24 cellular contexts compared by ENCODE assay signal in genomic region chr22:46238541-46238940, GRCh38. TPM values are rescaled to one million over a fixed set of nuclear protein-coding genes. Genes with fewer than 3 reads are reported as not detected.
A peak's percentile ranks its signal among the peaks of the same experiment; 100 is the strongest.
DNase-seq lines count a peak whose midpoint lies in the region; ATAC-seq lines count a peak whose summit lies in the region.
"Had no signal": no experiment of that assay in that cellular context is flagged by ENCODE, and none has a peak within 500 bp of the region (broad histone marks: within the 10 kb centered on the region; RNA-seq: fewer than 3 reads in every experiment).

No MANE protein-coding gene starts in this region.

- intact Hi-C loops in left ventricle myocardium superior (cut with micrococcal nuclease): no loop called here

- ATAC-seq in left ventricle myocardium superior (peak; percentile 41), HG02642 (IDR thresholded peaks at IDR 0.05; ENCODE audit: poor library complexity, unreplicated experiment) (no peak)
- ATAC-seq: activated CD4-positive, alpha-beta T cell treated with anti-CD3 and anti-CD28 coated beads for 36 hours; GM12878 had no signal

- H3K36me3 Mint-ChIP-seq in activated CD4-positive, alpha-beta memory T cell treated with anti-CD3 and anti-CD28 coated beads, Interleukin-2, amount 10 ng/mL, durations not matched to agents 7 days and 5 days (ENCODE audit: low read depth): peaks cover 18% of the 10 kb centered on the region
- peaks cover 12 to 25% (median 18%) of the 10 kb centered on the region in 3 donors for H3K36me3 Mint-ChIP-seq in immature natural killer cell
- H3K36me3 Mint-ChIP-seq: natural killer cell treated with Interleukin-12 subunit alpha and Interleukin-12 subunit beta and Interleukin-15 and Interleukin-18, amount 100 ng/mL, for 72 hours had no signal

- DNase-seq in anterior cingulate cortex (lab: John Stamatoyannopoulos, UW) (peak in 32 of 58 donors; percentile 12 to 78 (median 35)), left ventricle myocardium superior (peak; percentile 49), putamen (ENCODE audit: low spot score) (peak; percentile 40), immature natural killer cell (no peak)
- no peak for DNase-seq in activated CD4-positive, alpha-beta memory T cell treated with anti-CD3 and anti-CD28 coated beads, Interleukin-2, amount 10 ng/mL, durations not matched to agents 7 days and 5 days
- DNase-seq in activated CD8-positive, alpha-beta memory T cell treated with anti-CD3 and anti-CD28 coated beads, Interleukin-2, amount 50 U/mL, for 4 hours: no peak
- DNase-seq: activated CD4-positive, alpha-beta T cell treated with anti-CD3 and anti-CD28 coated beads for 36 hours; activated effector memory CD4-positive, alpha-beta T cell treated with Interleukin-2 at 50 U/mL for 16 hours; CD4-positive, alpha-beta memory T cell; DMS53; NCI-H1105 treated with DMSO at 0.1 percent for 48 hours; NCI-H524 treated with DMSO at 0.1 percent for 48 hours; stimulated activated CD4-positive, alpha-beta T cell treated with anti-CD3 and anti-CD28 coated beads, Interleukin-15, amount 100 ng/mL, for 24 hours; SW 1271 had no signal

- H3K4me2 ChIP-seq in BLaER1: peak overlapping the region; percentile 98

- POLR2A ChIA-PET in activated CD4-positive, alpha-beta memory T cell treated with anti-CD3 and anti-CD28 coated beads, Interleukin-2, amount 10 ng/mL, durations not matched to agents 7 days and 5 days (lab: Charles Lee): interaction anchor here (3.0 kb wide), 1 partner anchor 11 kb away, joined by 13 read pairs; the partner anchor contains the start of gene CDPF1

- H3K27ac Mint-ChIP-seq in activated CD4-positive, alpha-beta memory T cell treated with anti-CD3 and anti-CD28 coated beads, Interleukin-2, amount 10 ng/mL, durations not matched to agents 7 days and 5 days: no peak overlapping the region
- H3K27ac Mint-ChIP-seq in immature natural killer cell: peak overlapping the region in 1 of 6 donors; percentile 44
- H3K27ac Mint-ChIP-seq: activated CD4-positive, alpha-beta T cell treated with anti-CD3 and anti-CD28 coated beads for 36 hours had no signal

- no peaks in the 10 kb centered on the region for H3K27me3 Mint-ChIP-seq in activated CD4-positive, alpha-beta memory T cell treated with anti-CD3 and anti-CD28 coated beads, Interleukin-2, amount 10 ng/mL, durations not matched to agents 7 days and 5 days
- peaks cover 0 to 5% (median 0%) of the 10 kb centered on the region in 3 donors for H3K27me3 Mint-ChIP-seq in immature natural killer cell (ENCODE audit: low read depth in 3 of 3)
- H3K27me3 Mint-ChIP-seq: activated CD4-positive, alpha-beta T cell treated with anti-CD3 and anti-CD28 coated beads for 36 hours; CD4-positive, alpha-beta memory T cell; natural killer cell treated with Interleukin-12 subunit alpha and Interleukin-12 subunit beta and Interleukin-15 and Interleukin-18, amount 100 ng/mL, for 72 hours had no signal

- H4K20me1 ChIP-seq in BLaER1: no peaks in the 10 kb centered on the region

- peak overlapping the region; percentile 69 for H3K9ac ChIP-seq in BLaER1

- H3K4me3 Mint-ChIP-seq in activated CD4-positive, alpha-beta memory T cell treated with anti-CD3 and anti-CD28 coated beads, Interleukin-2, amount 10 ng/mL, durations not matched to agents 7 days and 5 days: no peak overlapping the region
- no peak overlapping the region for H3K4me3 Mint-ChIP-seq in immature natural killer cell
- H3K4me3 Mint-ChIP-seq: activated CD4-positive, alpha-beta T cell treated with anti-CD3 and anti-CD28 coated beads for 36 hours; natural killer cell treated with Interleukin-12 subunit alpha and Interleukin-12 subunit beta and Interleukin-15 and Interleukin-18, amount 100 ng/mL, for 72 hours had no signal

- H3K4me1 ChIP-seq in BLaER1: peaks cover 92% of the 10 kb centered on the region
- H3K4me1 ChIP-seq: breast epithelium had no signal

- peaks cover 38% of the 10 kb centered on the region for H3K36me3 ChIP-seq in BLaER1
- H3K36me3 ChIP-seq: breast epithelium had no signal

- peaks cover 22% of the 10 kb centered on the region for H3K4me1 Mint-ChIP-seq in activated CD4-positive, alpha-beta memory T cell treated with anti-CD3 and anti-CD28 coated beads, Interleukin-2, amount 10 ng/mL, durations not matched to agents 7 days and 5 days
- H3K4me1 Mint-ChIP-seq in immature natural killer cell: peaks cover 20 to 34% of the 10 kb centered on the region in 2 donors

- H3K27me3 ChIP-seq in BLaER1: no peaks in the 10 kb centered on the region
- H3K27me3 ChIP-seq: breast epithelium had no signal

- no peaks in the 10 kb centered on the region for H3K9me3 Mint-ChIP-seq in activated CD4-positive, alpha-beta memory T cell treated with anti-CD3 and anti-CD28 coated beads, Interleukin-2, amount 10 ng/mL, durations not matched to agents 7 days and 5 days
- no peaks in the 10 kb centered on the region for H3K9me3 Mint-ChIP-seq in immature natural killer cell
- H3K9me3 Mint-ChIP-seq: natural killer cell treated with Interleukin-12 subunit alpha and Interleukin-12 subunit beta and Interleukin-15 and Interleukin-18, amount 100 ng/mL, for 72 hours had no signal

- no peak overlapping the region for H3K4me3 ChIP-seq in BLaER1
- H3K4me3 ChIP-seq: breast epithelium, GM12878, thoracic aorta had no signal

- H3K27ac ChIP-seq in BLaER1: peak overlapping the region; percentile 84
- H3K27ac ChIP-seq: breast epithelium, thoracic aorta had no signal

- CTCF ChIA-PET in activated CD4-positive, alpha-beta memory T cell treated with anti-CD3 and anti-CD28 coated beads, Interleukin-2, amount 10 ng/mL, durations not matched to agents 7 days and 5 days (lab: Charles Lee): no interaction called here

- no peaks in the 10 kb centered on the region for H3K9me3 ChIP-seq in BLaER1
- H3K9me3 ChIP-seq: breast epithelium, thoracic aorta had no signal

RNA-seq across cellular contexts. Expression of gene CDPF1, which starts 11.6 kb away (rescaled TPM):
- 6.2 TPM for total RNA-seq in left ventricle myocardium superior
- total RNA-seq in activated CD4-positive, alpha-beta memory T cell treated with anti-CD3 and anti-CD28 coated beads, Interleukin-2, amount 10 ng/mL, durations not matched to agents 7 days and 5 days: 10 to 100 TPM in 1 of 2 experiments, 1 to 10 TPM in 1; 9.6 to 11.8 TPM
- polyA plus RNA-seq in immature natural killer cell: 10 to 100 TPM; 23.2 to 32.8 (median 23.7) TPM

RNA-seq across cellular contexts. Expression of gene PKDREJ, which starts 24.6 kb away (rescaled TPM):
- total RNA-seq in left ventricle myocardium superior: not detected
- total RNA-seq in activated CD4-positive, alpha-beta memory T cell treated with anti-CD3 and anti-CD28 coated beads, Interleukin-2, amount 10 ng/mL, durations not matched to agents 7 days and 5 days: not detected
- under 1 TPM in 2 of 3 donors, not detected in 1; 0.20 to 0.59 TPM for polyA plus RNA-seq in immature natural killer cell
- total RNA-seq: activated CD4-positive, alpha-beta T cell treated with anti-CD3 and anti-CD28 coated beads for 36 hours; CD4-positive, alpha-beta memory T cell; endothelial cell of umbilical vein; GM12878; kidney epithelial cell; LHCN-M2; renal cortical epithelial cell had no signal
- polyA plus RNA-seq: CD4-positive, alpha-beta memory T cell; endothelial cell of umbilical vein had no signal

RNA-seq across cellular contexts. Expression of gene TTC38, which starts 29.3 kb away (rescaled TPM):
- total RNA-seq in left ventricle myocardium superior: 24.0 TPM
- total RNA-seq in activated CD4-positive, alpha-beta memory T cell treated with anti-CD3 and anti-CD28 coated beads, Interleukin-2, amount 10 ng/mL, durations not matched to agents 7 days and 5 days: 10 to 100 TPM; 17.8 to 20.7 TPM
- 100 to 1,000 TPM; 190 to 290 (median 205) TPM for polyA plus RNA-seq in immature natural killer cell

RNA-seq across cellular contexts. Expression of gene GTSE1, which starts 58.1 kb away (rescaled TPM):
- 0.45 TPM for total RNA-seq in left ventricle myocardium superior
- total RNA-seq in activated CD4-positive, alpha-beta memory T cell treated with anti-CD3 and anti-CD28 coated beads, Interleukin-2, amount 10 ng/mL, durations not matched to agents 7 days and 5 days: 10 to 100 TPM; 67.6 to 76.2 TPM
- polyA plus RNA-seq in immature natural killer cell: under 1 TPM in 2 of 3 donors, not detected in 1; 0.50 to 0.71 TPM
- polyA plus RNA-seq: CD4-positive, alpha-beta memory T cell had no signal

Comparison
In these comparisons a context has a peak if more than half of its experiments do, and no peak if none do; other contexts are left out.
1. DNase-seq: peak in anterior cingulate cortex (32 of 58), left ventricle myocardium superior (single experiment) and putamen (single experiment); none in activated CD4-positive, alpha-beta memory T cell treated with anti-CD3 and anti-CD28 coated beads, Interleukin-2, amount 10 ng/mL, durations not matched to agents 7 days and 5 days (single experiment), immature natural killer cell (0 of 3) and activated CD8-positive, alpha-beta memory T cell treated with anti-CD3 and anti-CD28 coated beads, Interleukin-2, amount 50 U/mL, for 4 hours (single experiment).